In genomic region chr3:31831526-31832034, GRCh38 we compare ENCODE assay signal across 19 cellular contexts.
DNase-seq lines count a peak whose midpoint lies in the region; ATAC-seq and TF ChIP-seq lines count a peak whose summit lies in the region.
"Had no signal": no experiment of that assay in that cellular context is flagged by ENCODE, and none has a peak within 500 bp of the region (broad histone marks: within the 10 kb centered on the region; RNA-seq: fewer than 3 reads in every experiment).

No MANE protein-coding gene starts in this region.

- no peaks in the 10 kb centered on the region for H3K27me3 Mint-ChIP-seq in Calu3 (ENCODE audit: unreplicated experiment)

- H3K4me1 Mint-ChIP-seq in Calu3 (ENCODE audit: low read depth, unreplicated experiment), result no peaks in the 10 kb centered on the region

- H3K36me3 Mint-ChIP-seq in Calu3 (ENCODE audit: insufficient read depth, unreplicated experiment), result no peaks in the 10 kb centered on the region

- no TSS peak for BruUV-seq in Calu3 (replicated peaks; lab: Mats Ljungman, UMichigan)

- H3K27ac ChIP-seq in HEK293 (ENCODE audit: extremely low read depth, low read depth, low read length) (no peak overlapping the region), trophoblast cell (ENCODE audit: low read depth, low read length) (peak overlapping the region; percentile 43)
- H3K27ac ChIP-seq: GM23248, SJCRH30 had no signal

- no peak overlapping the region for H3K4me3 Mint-ChIP-seq in Calu3 (ENCODE audit: low read depth, unreplicated experiment)
- H3K4me3 Mint-ChIP-seq: H9 had no signal

- no peak overlapping the region for H3K27ac Mint-ChIP-seq in Calu3 (ENCODE audit: unreplicated experiment)
- H3K27ac Mint-ChIP-seq: H9 had no signal

- H3K79me1 ChIP-seq in trophoblast cell (ENCODE audit: low read length), result peaks cover 11% of the 10 kb centered on the region

- no peak overlapping the region for H3K14ac ChIP-seq in trophoblast cell (ENCODE audit: low read length)

- no peak overlapping the region for H4K91ac ChIP-seq in trophoblast cell (ENCODE audit: low read depth, low read length)

- H2BK5ac ChIP-seq in trophoblast cell (ENCODE audit: low read depth, low read length, poor library complexity), result no peak overlapping the region

- no peaks in the 10 kb centered on the region for H3K36me3 ChIP-seq in HEK293 (ENCODE audit: control insufficient read depth in 2 of 2, insufficient read depth in 1 of 2, low read length in 2 of 2)
- no peaks in the 10 kb centered on the region for H3K36me3 ChIP-seq in trophoblast cell (ENCODE audit: control insufficient read depth in 1 of 2, insufficient read depth in 2 of 2, low read length in 2 of 2)
- H3K36me3 ChIP-seq: BE2C, SJCRH30 had no signal

- no peak overlapping the region for H4K12ac ChIP-seq in trophoblast cell (ENCODE audit: low read depth, low read length)

- CTCF ChIA-PET in HEK293 (lab: Yijun Ruan, JAX) (interaction anchor here (0.6 kb wide), 1 partner anchor 12 kb away, joined by 4 read pairs; no protein-coding TSS in a partner anchor), Calu3 (lab: Charles Lee) (no interaction called here)

- no peak overlapping the region for H3K4ac ChIP-seq in trophoblast cell (ENCODE audit: low read depth, low read length)

- H3K4me2 ChIP-seq in trophoblast cell (ENCODE audit: low read length), result no peak overlapping the region

- H3K4me1 ChIP-seq in HEK293 (ENCODE audit: control insufficient read depth, insufficient read depth, low read length), result no peaks in the 10 kb centered on the region
- peaks cover 11 to 23% of the 10 kb centered on the region in 2 experiments for H3K4me1 ChIP-seq in trophoblast cell (ENCODE audit: control insufficient read depth in 1 of 2, insufficient read depth in 2 of 2, low read length in 2 of 2)
- H3K4me1 ChIP-seq: BE2C, SJCRH30 had no signal

- no peaks in the 10 kb centered on the region for H3K27me3 ChIP-seq in trophoblast cell (ENCODE audit: insufficient read depth, low read length)
- H3K27me3 ChIP-seq: BE2C, SJCRH30 had no signal

- H3K79me2 ChIP-seq in trophoblast cell (ENCODE audit: control insufficient read depth, insufficient read depth, low read length, poor library complexity), result peaks cover 2% of the 10 kb centered on the region

- H3K9me3 Mint-ChIP-seq in Calu3 (ENCODE audit: low read depth, unreplicated experiment), result no peaks in the 10 kb centered on the region
- H3K9me3 Mint-ChIP-seq: H9 had no signal

- H2BK120ac ChIP-seq in trophoblast cell (ENCODE audit: insufficient read depth, low read length, poor library complexity), result no peak overlapping the region

- H3K23ac ChIP-seq in trophoblast cell (ENCODE audit: low read length), result no peak overlapping the region

- no peak for TF ChIP-seq CTCF in HEK293 (tag by site-specific recombination; IDR thresholded peaks at IDR 0.05)
- no peak for TF ChIP-seq CTCF in Calu3 (IDR thresholded peaks at IDR 0.05; ENCODE audit: unreplicated experiment)

- no peak overlapping the region for H3K9ac ChIP-seq in trophoblast cell (ENCODE audit: low read length)
- H3K9ac ChIP-seq: GM23248 had no signal

- POLR2A ChIA-PET in HEK293 (lab: Yijun Ruan, JAX), result interaction anchor here (0.6 kb wide), 1 partner anchor 29 kb away, joined by 6 read pairs; no protein-coding TSS in a partner anchor

- no peak overlapping the region for H2AFZ ChIP-seq in trophoblast cell (ENCODE audit: insufficient read depth, low read length, poor library complexity)
- H2AFZ ChIP-seq: GM23248 had no signal

- no peak overlapping the region for H2BK12ac ChIP-seq in trophoblast cell (ENCODE audit: low read length)

- ATAC-seq in SK-N-SH treated with all-trans-retinoic acid at 6 μM for 48 hours, result no peak
- ATAC-seq: Panc1 had no signal

- peak; percentile 3 for DNase-seq in NCI-H2029 treated with DMSO at 0.1 percent for 48 hours (lab: John Stamatoyannopoulos, UW)
- peak; percentile 92 to 93 for DNase-seq in trophoblast cell
- no peak for DNase-seq in NAMALWA (ENCODE audit: low spot score)
- no peak for DNase-seq in hepatic stellate cell (ENCODE audit: low spot score)
- no peak for DNase-seq in Calu3
- DNase-seq: BE2C; DND-41; GM23248; H9; KBM-7; NCI-H1092 treated with DMSO at 0.1 percent for 48 hours; NCI-H1436 treated with DMSO at 0.1 percent for 48 hours; NCI-H2081; NCI-H510A; NK-92 treated with Interleukin-12 subunit alpha and Interleukin-12 subunit beta, amount 100 ng/mL, for 24 hours; SJCRH30 had no signal

- H4K8ac ChIP-seq in trophoblast cell (ENCODE audit: low read depth, low read length), result no peak overlapping the region

- intact Hi-C loops in Calu3 (cut with micrococcal nuclease; ENCODE audit: unreplicated experiment), result no loop called here

- no CpG with 5 or more reads among the region's 4 CpGs for WGBS in trophoblast cell (ENCODE audit: extremely low coverage, insufficient coverage, insufficient read length)

- no peak overlapping the region for H2AK5ac ChIP-seq in trophoblast cell (ENCODE audit: low read length)

- H3K18ac ChIP-seq in trophoblast cell (ENCODE audit: low read length), result no peak overlapping the region

- no peaks in the 10 kb centered on the region for H3K9me3 ChIP-seq in HEK293 (ENCODE audit: control insufficient read depth, insufficient read depth, low read depth, low read length)
- peaks cover 1% of the 10 kb centered on the region for H3K9me3 ChIP-seq in trophoblast cell (ENCODE audit: insufficient read depth, low read depth, low read length)
- H3K9me3 ChIP-seq: BE2C, SJCRH30 had no signal

- H3K4me3 ChIP-seq in HEK293 (ENCODE audit: low read depth, low read length) (no peak overlapping the region), trophoblast cell (ENCODE audit: low read depth, low read length) (no peak overlapping the region)
- H3K4me3 ChIP-seq: GM23248, SJCRH30 had no signal

TF ChIP-seq in HEK293, 187 proteins besides CTCF, POLR2A, EP300 and RAD21:
- TF ChIP-seq MZF1 (tag by site-specific recombination; IDR thresholded peaks at IDR 0.05; ENCODE audit: borderline replicate concordance) (no peak), PRDM6 (tag by site-specific recombination; IDR thresholded peaks at IDR 0.05) (0 out of 2 replicates have a peak, but pooled peaks have one; percentile 27)

TF ChIP-seq in SK-N-SH treated with all-trans-retinoic acid at 6 μM for 48 hours, 23 proteins besides CTCF, POLR2A, EP300 and RAD21:
- TF ChIP-seq ISL1 (CRISPR knock-in tag; IDR thresholded peaks at IDR 0.05), result no peak
- TF ChIP-seq ZNF8 (CRISPR knock-in tag; IDR thresholded peaks at IDR 0.05), result peak; percentile 83
TF ChIP-seq in SK-N-SH treated with all-trans-retinoic acid at 6 μM for 48 hours: peak in this region for 1.

Comparison
In these comparisons a context has a peak if more than half of its experiments do, and no peak if none do; other contexts are left out.
1. DNase-seq: peak in NCI-H2029 treated with DMSO at 0.1 percent for 48 hours (single experiment) and trophoblast cell (2 of 2); none in NAMALWA (single experiment), hepatic stellate cell (single experiment) and Calu3 (single experiment).